In the genomic region with DNA sequence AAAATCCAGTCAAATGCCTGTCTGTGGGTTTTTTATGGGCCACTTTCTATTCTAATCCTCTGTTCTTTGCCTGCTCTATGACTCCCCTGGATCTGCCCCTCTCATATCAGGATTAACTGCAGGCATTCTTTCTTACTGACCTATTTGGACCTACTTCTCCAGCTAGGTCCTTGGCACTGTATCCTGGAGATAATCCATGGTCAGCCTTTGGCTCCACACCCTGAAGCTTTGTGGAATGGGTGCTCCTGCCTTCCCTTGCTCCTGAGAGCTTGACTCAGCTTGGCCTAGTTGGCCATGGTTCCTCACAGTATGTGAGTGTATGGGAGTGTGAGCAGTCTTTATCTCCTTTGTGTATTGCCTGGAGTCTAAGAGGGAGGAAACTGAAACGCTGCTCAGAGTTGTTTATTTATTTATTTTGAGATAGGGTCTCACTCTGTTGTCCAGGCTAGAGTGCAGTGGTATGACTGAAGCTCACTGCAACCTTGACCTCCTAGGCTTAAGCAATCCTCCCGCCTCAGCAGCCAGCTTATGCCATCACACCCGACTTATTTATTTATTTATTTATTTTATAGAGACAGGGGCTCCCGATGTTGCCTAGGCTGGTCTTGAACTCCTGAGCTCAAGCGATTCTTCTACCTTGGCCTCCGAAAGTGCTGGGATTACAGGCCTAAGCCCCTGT, we compare ENCODE assay signal across 18 cellular contexts. TPM values are rescaled to one million over a fixed set of nuclear protein-coding genes. Genes with fewer than 3 reads are reported as not detected.
DNase-seq lines count a peak whose midpoint lies in the region; ATAC-seq and TF ChIP-seq lines count a peak whose summit lies in the region.
"Had no signal": no experiment of that assay in that cellular context is flagged by ENCODE, and none has a peak within 500 bp of the region (broad histone marks: within the 10 kb centered on the region; RNA-seq: fewer than 3 reads in every experiment).

No MANE protein-coding gene starts in this region.

- ATAC-seq in heart left ventricle (peak in 3 of 4 donors; percentile 58 to 91 (median 89)), esophagus mucosa (no peak), HG02571 (IDR thresholded peaks at IDR 0.05; ENCODE audit: unreplicated experiment) (no peak)
- no peak for ATAC-seq in naive thymus-derived CD4-positive, alpha-beta T cell
- ATAC-seq: foreskin keratinocyte; stimulated activated naive B cell treated with anti-CD40 and anti-IgM and Interleukin-4, amounts not matched to agents 10 μg/mL and 1 μg/mL and 100 μg/mL, for 72 hours; T-cell had no signal

- no peaks in the 10 kb centered on the region for H3K27me3 Mint-ChIP-seq in naive thymus-derived CD4-positive, alpha-beta T cell
- H3K27me3 Mint-ChIP-seq: stimulated activated naive B cell treated with anti-CD40 and anti-IgM and Interleukin-4, amounts not matched to agents 10 μg/mL and 1 μg/mL and 100 μg/mL, for 72 hours; T-cell had no signal

- no peaks in the 10 kb centered on the region for H3K27me3 ChIP-seq in heart left ventricle
- H3K27me3 ChIP-seq in sigmoid colon: no peaks in the 10 kb centered on the region
- H3K27me3 ChIP-seq in naive thymus-derived CD4-positive, alpha-beta T cell (ENCODE audit: control insufficient read depth in 2 of 2, insufficient read depth in 2 of 2, low read length in 2 of 2): no peaks in the 10 kb centered on the region

- H3K36me3 Mint-ChIP-seq in naive thymus-derived CD4-positive, alpha-beta T cell: peaks cover 0 to 13% (median 11%) of the 10 kb centered on the region in 5 donors

- H3K9me3 ChIP-seq in heart left ventricle: peaks cover 0 to 16% (median 2%) of the 10 kb centered on the region in 12 donors
- peaks cover 0 to 3% (median 0%) of the 10 kb centered on the region in 4 donors for H3K9me3 ChIP-seq in sigmoid colon
- H3K9me3 ChIP-seq in naive thymus-derived CD4-positive, alpha-beta T cell (ENCODE audit: control insufficient read depth in 2 of 3, low read length in 3 of 3): peaks cover 0 to 15% (median 0%) of the 10 kb centered on the region in 3 experiments

- CTCF ChIA-PET in naive thymus-derived CD4-positive, alpha-beta T cell (lab: Charles Lee): interaction anchor here (0.7 kb wide), 1 partner anchor 593 kb away, joined by 3 read pairs; no protein-coding TSS in a partner anchor

- H3K4me1 Mint-ChIP-seq in naive thymus-derived CD4-positive, alpha-beta T cell: peaks cover 0 to 12% (median 0%) of the 10 kb centered on the region in 7 donors
- H3K4me1 Mint-ChIP-seq: CD8-positive, alpha-beta memory T cell; immature natural killer cell; stimulated activated naive B cell treated with anti-CD40 and anti-IgM and Interleukin-4, amounts not matched to agents 10 μg/mL and 1 μg/mL and 100 μg/mL, for 72 hours; T-cell had no signal

- H3K4me3 Mint-ChIP-seq in naive thymus-derived CD4-positive, alpha-beta T cell: no peak overlapping the region
- H3K4me3 Mint-ChIP-seq: CD8-positive, alpha-beta memory T cell; HFFc6; immature natural killer cell; stimulated activated naive B cell treated with anti-CD40 and anti-IgM and Interleukin-4, amounts not matched to agents 10 μg/mL and 1 μg/mL and 100 μg/mL, for 72 hours; T-cell had no signal

- H3K9me3 Mint-ChIP-seq in naive thymus-derived CD4-positive, alpha-beta T cell: peaks cover 5 to 23% (median 10%) of the 10 kb centered on the region in 11 donors
- H3K9me3 Mint-ChIP-seq: HFFc6 had no signal

- H3K27ac ChIP-seq in heart left ventricle (peak overlapping the region in 1 of 12 donors; percentile 1), sigmoid colon (peak overlapping the region in 3 of 4 donors; percentile 12 to 28 (median 19))
- H3K27ac ChIP-seq in naive thymus-derived CD4-positive, alpha-beta T cell (ENCODE audit: low read depth, low read length): no peak overlapping the region
- H3K27ac ChIP-seq: foreskin keratinocyte had no signal

- DNase-seq in EH (ENCODE audit: low read depth) (peak; percentile 10), OCI-M1 (lab: John Stamatoyannopoulos, UW) (peak; percentile 52), heart left ventricle (peak in 1 of 5 donors; percentile 28), sigmoid colon (no peak), SKM-1 treated with dmso at 0.1 percent for 144 hours (lab: John Stamatoyannopoulos, UW; ENCODE audit: unreplicated experiment) (no peak)
- no peak for DNase-seq in naive thymus-derived CD4-positive, alpha-beta T cell
- DNase-seq: activated T-cell treated with anti-CD3 and anti-CD28 coated beads, Interleukin-2, amount 50 U/mL, for 1 hour; CD8-positive, alpha-beta memory T cell; foreskin keratinocyte; GDM1; HFFc6; immature natural killer cell; NCI-H1092; NCI-H510A; stimulated activated naive B cell treated with anti-CD40 and anti-IgM and Interleukin-4, amounts not matched to agents 10 μg/mL and 1 μg/mL and 100 μg/mL, for 72 hours; T-cell had no signal

- H3K36me3 ChIP-seq in heart left ventricle (no peaks in the 10 kb centered on the region), sigmoid colon (no peaks in the 10 kb centered on the region)
- H3K36me3 ChIP-seq in naive thymus-derived CD4-positive, alpha-beta T cell (ENCODE audit: control insufficient read depth in 2 of 3, insufficient read depth in 3 of 3, low read length in 3 of 3): no peaks in the 10 kb centered on the region

- TF ChIP-seq EP300 in sigmoid colon (IDR thresholded peaks at IDR 0.05): no peak

- no peak for TF ChIP-seq POLR2A in heart left ventricle (IDR thresholded peaks at IDR 0.05)
- no peak for TF ChIP-seq POLR2A in sigmoid colon (IDR thresholded peaks at IDR 0.05)

- no peak overlapping the region for H3K27ac Mint-ChIP-seq in naive thymus-derived CD4-positive, alpha-beta T cell
- H3K27ac Mint-ChIP-seq: CD8-positive, alpha-beta memory T cell; HFFc6; immature natural killer cell; stimulated activated naive B cell treated with anti-CD40 and anti-IgM and Interleukin-4, amounts not matched to agents 10 μg/mL and 1 μg/mL and 100 μg/mL, for 72 hours; T-cell had no signal

- WGBS in heart left ventricle, 4 donors: 77 to 81% (median 79%) methylated on average over 6 of the region's 6 CpGs
- 84 to 86% methylated on average over 6 of the region's 6 CpGs for WGBS in sigmoid colon, 2 donors

- POLR2A ChIA-PET in naive thymus-derived CD4-positive, alpha-beta T cell (lab: Charles Lee): interaction anchor here (0.6 kb wide), 2 partner anchors 22 to 225 kb away, joined by 3 to 4 read pairs; no protein-coding TSS in a partner anchor

- H3K4me3 ChIP-seq in heart left ventricle (no peak overlapping the region), sigmoid colon (no peak overlapping the region)
- H3K4me3 ChIP-seq in naive thymus-derived CD4-positive, alpha-beta T cell (ENCODE audit: low read length): no peak overlapping the region

- peaks cover 0 to 12% (median 0%) of the 10 kb centered on the region in 12 donors for H3K4me1 ChIP-seq in heart left ventricle
- H3K4me1 ChIP-seq in sigmoid colon: peaks cover 0 to 6% (median 3%) of the 10 kb centered on the region in 4 donors
- no peaks in the 10 kb centered on the region for H3K4me1 ChIP-seq in naive thymus-derived CD4-positive, alpha-beta T cell (ENCODE audit: control insufficient read depth in 2 of 2, insufficient read depth in 2 of 2, low read length in 2 of 2)
- H3K4me1 ChIP-seq: foreskin keratinocyte had no signal

- TF ChIP-seq CTCF in heart left ventricle (IDR thresholded peaks at IDR 0.05): no peak
- no peak for TF ChIP-seq CTCF in sigmoid colon (IDR thresholded peaks at IDR 0.05)

- intact Hi-C loops in heart left ventricle (cut with DNase I) (no loop called here), sigmoid colon (cut with DNase I) (no loop called here)
- intact Hi-C loops in naive thymus-derived CD4-positive, alpha-beta T cell (cut with micrococcal nuclease): no loop called here

RNA-seq across cellular contexts. Expression of gene CDC14A, which starts 28.7 kb away (rescaled TPM):
- 1 to 10 TPM; 2.2 to 8.8 (median 4.4) TPM for total RNA-seq in heart left ventricle
- 1 to 10 TPM; 1.7 to 2.4 TPM for polyA plus RNA-seq in heart left ventricle
- 10 to 100 TPM; 11.8 to 22.7 (median 13.9) TPM for total RNA-seq in sigmoid colon
- 10 to 100 TPM in 1 of 3 donors, 1 to 10 TPM in 2; 4.6 to 11.6 (median 7.8) TPM for polyA plus RNA-seq in sigmoid colon
- 2.7 TPM for total RNA-seq in esophagus mucosa
- total RNA-seq in naive thymus-derived CD4-positive, alpha-beta T cell: 100 to 1,000 TPM in 2 of 5 experiments, 10 to 100 TPM in 3; 47.1 to 136 (median 85.1) TPM
- polyA plus RNA-seq in naive thymus-derived CD4-positive, alpha-beta T cell: 10 to 100 TPM; 53.2 to 54.7 TPM

RNA-seq across cellular contexts. Expression of gene RTCA, which starts 57.6 kb away (rescaled TPM):
- total RNA-seq in heart left ventricle (10 to 100 TPM; 31.4 to 54.6 (median 36.3) TPM), sigmoid colon (10 to 100 TPM; 16.3 to 24.3 (median 19.8) TPM), esophagus mucosa (27.5 TPM)
- polyA plus RNA-seq in heart left ventricle (10 to 100 TPM; 21.3 to 40.0 TPM), sigmoid colon (10 to 100 TPM; 27.1 to 43.7 (median 34.8) TPM)
- total RNA-seq in naive thymus-derived CD4-positive, alpha-beta T cell: 10 to 100 TPM; 33.3 to 47.7 (median 35.8) TPM
- polyA plus RNA-seq in naive thymus-derived CD4-positive, alpha-beta T cell: 10 to 100 TPM; 16.4 to 17.9 TPM

Comparison
In these comparisons a context has a peak if more than half of its experiments do, and no peak if none do; other contexts are left out.
1. DNase-seq: peak in EH (single experiment) and OCI-M1 (single experiment); none in sigmoid colon (single experiment), SKM-1 treated with dmso at 0.1 percent for 144 hours (single experiment) and naive thymus-derived CD4-positive, alpha-beta T cell (0 of 9).
2. ATAC-seq: peak in heart left ventricle (3 of 4); none in esophagus mucosa (single experiment), HG02571 (single experiment) and naive thymus-derived CD4-positive, alpha-beta T cell (single experiment).